In the genomic region with DNA sequence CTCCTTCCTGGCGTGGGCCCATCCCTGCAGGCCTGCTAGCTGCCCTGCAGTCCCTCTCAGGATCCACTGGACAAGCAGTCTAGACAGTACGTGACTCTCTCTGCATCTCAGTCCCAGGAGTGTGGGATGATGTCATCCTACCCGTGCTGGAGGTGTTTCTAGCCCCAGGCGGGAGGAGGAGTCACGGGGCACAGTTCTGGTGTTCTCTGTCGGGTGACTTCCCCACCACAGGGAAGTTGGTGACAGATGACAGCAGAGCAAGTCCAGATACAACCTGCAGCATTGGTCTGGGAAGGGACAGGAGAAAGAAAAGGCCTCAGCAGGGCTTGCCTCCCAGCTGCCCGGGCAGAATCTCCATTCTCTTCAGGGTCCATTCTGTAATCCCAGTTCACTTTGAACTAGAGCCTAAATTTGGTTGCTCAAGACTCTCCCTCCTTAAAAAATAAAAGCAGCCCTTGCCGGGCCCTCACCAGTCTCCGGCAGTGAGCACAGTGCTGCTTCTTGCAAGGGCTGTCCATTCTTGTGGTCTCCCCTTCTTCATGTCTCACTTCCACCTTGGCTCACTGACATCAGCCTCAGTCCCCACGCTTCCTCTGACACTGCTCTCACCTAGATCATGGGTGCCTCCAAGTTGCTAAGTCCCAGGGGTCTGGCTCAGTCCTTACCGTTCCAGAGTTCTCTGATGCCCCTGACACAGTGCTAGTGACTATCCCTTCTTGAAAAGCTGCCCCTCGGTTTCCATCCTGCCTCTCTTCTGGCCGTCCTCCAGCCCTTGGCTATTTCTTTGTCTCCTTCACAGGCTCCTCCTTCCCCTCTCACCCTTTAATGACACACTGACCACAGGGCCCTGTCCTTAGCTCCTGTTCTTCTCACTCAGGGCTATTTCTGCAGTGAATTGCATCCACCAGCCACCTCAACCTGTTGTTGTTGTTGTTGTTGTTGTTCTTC, we compare ENCODE assay signal across 1 cellular context.
TF ChIP-seq lines count a peak whose summit lies in the region.

No MANE protein-coding gene starts in this region.

TF ChIP-seq in HepG2, 621 proteins besides CTCF, POLR2A, EP300 and RAD21 (continued from another document and continues in another):
- TF ChIP-seq, protein P1, sequence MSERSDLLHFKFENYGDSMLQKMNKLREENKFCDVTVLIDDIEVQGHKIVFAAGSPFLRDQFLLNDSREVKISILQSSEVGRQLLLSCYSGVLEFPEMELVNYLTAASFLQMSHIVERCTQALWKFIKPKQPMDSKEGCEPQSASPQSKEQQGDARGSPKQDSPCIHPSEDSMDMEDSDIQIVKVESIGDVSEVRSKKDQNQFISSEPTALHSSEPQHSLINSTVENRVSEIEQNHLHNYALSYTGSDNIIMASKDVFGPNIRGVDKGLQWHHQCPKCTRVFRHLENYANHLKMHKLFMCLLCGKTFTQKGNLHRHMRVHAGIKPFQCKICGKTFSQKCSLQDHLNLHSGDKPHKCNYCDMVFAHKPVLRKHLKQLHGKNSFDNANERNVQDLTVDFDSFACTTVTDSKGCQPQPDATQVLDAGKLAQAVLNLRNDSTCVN (CRISPR knock-in tag; IDR thresholded peaks at IDR 0.05; ENCODE audit: borderline replicate concordance), result peak; percentile 88
- peak; percentile 52; the same call in 1 of the 2 replicates for TF ChIP-seq ZNF709 (CRISPR knock-in tag; IDR thresholded peaks at IDR 0.05)
- TF ChIP-seq, protein P2, sequence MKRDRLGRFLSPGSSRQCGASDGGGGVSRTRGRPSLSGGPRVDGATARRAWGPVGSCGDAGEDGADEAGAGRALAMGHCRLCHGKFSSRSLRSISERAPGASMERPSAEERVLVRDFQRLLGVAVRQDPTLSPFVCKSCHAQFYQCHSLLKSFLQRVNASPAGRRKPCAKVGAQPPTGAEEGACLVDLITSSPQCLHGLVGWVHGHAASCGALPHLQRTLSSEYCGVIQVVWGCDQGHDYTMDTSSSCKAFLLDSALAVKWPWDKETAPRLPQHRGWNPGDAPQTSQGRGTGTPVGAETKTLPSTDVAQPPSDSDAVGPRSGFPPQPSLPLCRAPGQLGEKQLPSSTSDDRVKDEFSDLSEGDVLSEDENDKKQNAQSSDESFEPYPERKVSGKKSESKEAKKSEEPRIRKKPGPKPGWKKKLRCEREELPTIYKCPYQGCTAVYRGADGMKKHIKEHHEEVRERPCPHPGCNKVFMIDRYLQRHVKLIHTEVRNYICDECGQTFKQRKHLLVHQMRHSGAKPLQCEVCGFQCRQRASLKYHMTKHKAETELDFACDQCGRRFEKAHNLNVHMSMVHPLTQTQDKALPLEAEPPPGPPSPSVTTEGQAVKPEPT (CRISPR knock-in tag; IDR thresholded peaks at IDR 0.05; ENCODE audit: low read depth), result 0 out of 2 replicates have a peak, but pooled peaks have one; percentile 30
- no peak for TF ChIP-seq HOXA9 (CRISPR knock-in tag; IDR thresholded peaks at IDR 0.05; ENCODE audit: borderline replicate concordance)
- TF ChIP-seq ZNF235 (CRISPR knock-in tag; IDR thresholded peaks at IDR 0.05; ENCODE audit: borderline replicate concordance), result peak; percentile 53; the same call in 1 of the 2 replicates
- peak; percentile 81 for TF ChIP-seq IRF2 (CRISPR knock-in tag; IDR thresholded peaks at IDR 0.05)
- peak; percentile 96 for TF ChIP-seq RFX5 (IDR thresholded peaks at IDR 0.05; ENCODE audit: low read depth, low read length)
- no peak; the same call in 1 of the 2 replicates for TF ChIP-seq SAFB2 (CRISPR knock-in tag; IDR thresholded peaks at IDR 0.05; ENCODE audit: borderline replicate concordance, low read depth)
- TF ChIP-seq, protein P3, sequence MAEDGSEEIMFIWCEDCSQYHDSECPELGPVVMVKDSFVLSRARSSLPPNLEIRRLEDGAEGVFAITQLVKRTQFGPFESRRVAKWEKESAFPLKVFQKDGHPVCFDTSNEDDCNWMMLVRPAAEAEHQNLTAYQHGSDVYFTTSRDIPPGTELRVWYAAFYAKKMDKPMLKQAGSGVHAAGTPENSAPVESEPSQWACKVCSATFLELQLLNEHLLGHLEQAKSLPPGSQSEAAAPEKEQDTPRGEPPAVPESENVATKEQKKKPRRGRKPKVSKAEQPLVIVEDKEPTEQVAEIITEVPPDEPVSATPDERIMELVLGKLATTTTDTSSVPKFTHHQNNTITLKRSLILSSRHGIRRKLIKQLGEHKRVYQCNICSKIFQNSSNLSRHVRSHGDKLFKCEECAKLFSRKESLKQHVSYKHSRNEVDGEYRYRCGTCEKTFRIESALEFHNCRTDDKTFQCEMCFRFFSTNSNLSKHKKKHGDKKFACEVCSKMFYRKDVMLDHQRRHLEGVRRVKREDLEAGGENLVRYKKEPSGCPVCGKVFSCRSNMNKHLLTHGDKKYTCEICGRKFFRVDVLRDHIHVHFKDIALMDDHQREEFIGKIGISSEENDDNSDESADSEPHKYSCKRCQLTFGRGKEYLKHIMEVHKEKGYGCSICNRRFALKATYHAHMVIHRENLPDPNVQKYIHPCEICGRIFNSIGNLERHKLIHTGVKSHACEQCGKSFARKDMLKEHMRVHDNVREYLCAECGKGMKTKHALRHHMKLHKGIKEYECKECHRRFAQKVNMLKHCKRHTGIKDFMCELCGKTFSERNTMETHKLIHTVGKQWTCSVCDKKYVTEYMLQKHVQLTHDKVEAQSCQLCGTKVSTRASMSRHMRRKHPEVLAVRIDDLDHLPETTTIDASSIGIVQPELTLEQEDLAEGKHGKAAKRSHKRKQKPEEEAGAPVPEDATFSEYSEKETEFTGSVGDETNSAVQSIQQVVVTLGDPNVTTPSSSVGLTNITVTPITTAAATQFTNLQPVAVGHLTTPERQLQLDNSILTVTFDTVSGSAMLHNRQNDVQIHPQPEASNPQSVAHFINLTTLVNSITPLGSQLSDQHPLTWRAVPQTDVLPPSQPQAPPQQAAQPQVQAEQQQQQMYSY (CRISPR knock-in tag; IDR thresholded peaks at IDR 0.05), result no peak
- TF ChIP-seq ZNF335 (CRISPR knock-in tag; IDR thresholded peaks at IDR 0.05), result peak; percentile 78
- TF ChIP-seq NCOA5 (CRISPR knock-in tag; IDR thresholded peaks at IDR 0.05), result no peak
- peak; percentile 82; the same call in 1 of the 2 replicates for TF ChIP-seq MTA1 (CRISPR knock-in tag; IDR thresholded peaks at IDR 0.05; ENCODE audit: borderline replicate concordance)
- TF ChIP-seq, protein P4, sequence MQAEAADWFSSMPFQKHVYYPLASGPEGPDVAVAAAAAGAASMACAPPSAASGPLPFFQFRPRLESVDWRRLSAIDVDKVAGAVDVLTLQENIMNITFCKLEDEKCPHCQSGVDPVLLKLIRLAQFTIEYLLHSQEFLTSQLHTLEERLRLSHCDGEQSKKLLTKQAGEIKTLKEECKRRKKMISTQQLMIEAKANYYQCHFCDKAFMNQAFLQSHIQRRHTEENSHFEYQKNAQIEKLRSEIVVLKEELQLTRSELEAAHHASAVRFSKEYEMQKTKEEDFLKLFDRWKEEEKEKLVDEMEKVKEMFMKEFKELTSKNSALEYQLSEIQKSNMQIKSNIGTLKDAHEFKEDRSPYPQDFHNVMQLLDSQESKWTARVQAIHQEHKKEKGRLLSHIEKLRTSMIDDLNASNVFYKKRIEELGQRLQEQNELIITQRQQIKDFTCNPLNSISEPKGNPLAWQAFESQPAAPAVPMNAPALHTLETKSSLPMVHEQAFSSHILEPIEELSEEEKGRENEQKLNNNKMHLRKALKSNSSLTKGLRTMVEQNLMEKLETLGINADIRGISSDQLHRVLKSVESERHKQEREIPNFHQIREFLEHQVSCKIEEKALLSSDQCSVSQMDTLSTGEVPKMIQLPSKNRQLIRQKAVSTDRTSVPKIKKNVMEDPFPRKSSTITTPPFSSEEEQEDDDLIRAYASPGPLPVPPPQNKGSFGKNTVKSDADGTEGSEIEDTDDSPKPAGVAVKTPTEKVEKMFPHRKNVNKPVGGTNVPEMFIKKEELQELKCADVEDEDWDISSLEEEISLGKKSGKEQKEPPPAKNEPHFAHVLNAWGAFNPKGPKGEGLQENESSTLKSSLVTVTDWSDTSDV (CRISPR knock-in tag; IDR thresholded peaks at IDR 0.05), result no peak
- TF ChIP-seq, protein P5, sequence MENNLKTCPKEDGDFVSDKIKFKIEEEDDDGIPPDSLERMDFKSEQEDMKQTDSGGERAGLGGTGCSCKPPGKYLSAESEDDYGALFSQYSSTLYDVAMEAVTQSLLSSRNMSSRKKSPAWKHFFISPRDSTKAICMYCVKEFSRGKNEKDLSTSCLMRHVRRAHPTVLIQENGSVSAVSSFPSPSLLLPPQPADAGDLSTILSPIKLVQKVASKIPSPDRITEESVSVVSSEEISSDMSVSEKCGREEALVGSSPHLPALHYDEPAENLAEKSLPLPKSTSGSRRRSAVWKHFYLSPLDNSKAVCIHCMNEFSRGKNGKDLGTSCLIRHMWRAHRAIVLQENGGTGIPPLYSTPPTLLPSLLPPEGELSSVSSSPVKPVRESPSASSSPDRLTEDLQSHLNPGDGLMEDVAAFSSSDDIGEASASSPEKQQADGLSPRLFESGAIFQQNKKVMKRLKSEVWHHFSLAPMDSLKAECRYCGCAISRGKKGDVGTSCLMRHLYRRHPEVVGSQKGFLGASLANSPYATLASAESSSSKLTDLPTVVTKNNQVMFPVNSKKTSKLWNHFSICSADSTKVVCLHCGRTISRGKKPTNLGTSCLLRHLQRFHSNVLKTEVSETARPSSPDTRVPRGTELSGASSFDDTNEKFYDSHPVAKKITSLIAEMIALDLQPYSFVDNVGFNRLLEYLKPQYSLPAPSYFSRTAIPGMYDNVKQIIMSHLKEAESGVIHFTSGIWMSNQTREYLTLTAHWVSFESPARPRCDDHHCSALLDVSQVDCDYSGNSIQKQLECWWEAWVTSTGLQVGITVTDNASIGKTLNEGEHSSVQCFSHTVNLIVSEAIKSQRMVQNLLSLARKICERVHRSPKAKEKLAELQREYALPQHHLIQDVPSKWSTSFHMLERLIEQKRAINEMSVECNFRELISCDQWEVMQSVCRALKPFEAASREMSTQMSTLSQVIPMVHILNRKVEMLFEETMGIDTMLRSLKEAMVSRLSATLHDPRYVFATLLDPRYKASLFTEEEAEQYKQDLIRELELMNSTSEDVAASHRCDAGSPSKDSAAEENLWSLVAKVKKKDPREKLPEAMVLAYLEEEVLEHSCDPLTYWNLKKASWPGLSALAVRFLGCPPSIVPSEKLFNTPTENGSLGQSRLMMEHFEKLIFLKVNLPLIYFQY (CRISPR knock-in tag; IDR thresholded peaks at IDR 0.05; ENCODE audit: borderline replicate concordance), result peak; percentile 65; the same call in 1 of the 2 replicates
- peak; percentile 93 for TF ChIP-seq MED1 (CRISPR knock-in tag; IDR thresholded peaks at IDR 0.05)
- TF ChIP-seq, protein P6, sequence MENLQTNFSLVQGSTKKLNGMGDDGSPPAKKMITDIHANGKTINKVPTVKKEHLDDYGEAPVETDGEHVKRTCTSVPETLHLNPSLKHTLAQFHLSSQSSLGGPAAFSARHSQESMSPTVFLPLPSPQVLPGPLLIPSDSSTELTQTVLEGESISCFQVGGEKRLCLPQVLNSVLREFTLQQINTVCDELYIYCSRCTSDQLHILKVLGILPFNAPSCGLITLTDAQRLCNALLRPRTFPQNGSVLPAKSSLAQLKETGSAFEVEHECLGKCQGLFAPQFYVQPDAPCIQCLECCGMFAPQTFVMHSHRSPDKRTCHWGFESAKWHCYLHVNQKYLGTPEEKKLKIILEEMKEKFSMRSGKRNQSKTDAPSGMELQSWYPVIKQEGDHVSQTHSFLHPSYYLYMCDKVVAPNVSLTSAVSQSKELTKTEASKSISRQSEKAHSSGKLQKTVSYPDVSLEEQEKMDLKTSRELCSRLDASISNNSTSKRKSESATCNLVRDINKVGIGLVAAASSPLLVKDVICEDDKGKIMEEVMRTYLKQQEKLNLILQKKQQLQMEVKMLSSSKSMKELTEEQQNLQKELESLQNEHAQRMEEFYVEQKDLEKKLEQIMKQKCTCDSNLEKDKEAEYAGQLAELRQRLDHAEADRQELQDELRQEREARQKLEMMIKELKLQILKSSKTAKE (CRISPR knock-in tag; IDR thresholded peaks at IDR 0.05; ENCODE audit: borderline replicate concordance), result peak; percentile 99
- TF ChIP-seq ERF (CRISPR knock-in tag; IDR thresholded peaks at IDR 0.05), result peak; percentile 84
- TF ChIP-seq SALL1 (CRISPR knock-in tag; IDR thresholded peaks at IDR 0.05), result peak; percentile 64
- TF ChIP-seq, protein P7, sequence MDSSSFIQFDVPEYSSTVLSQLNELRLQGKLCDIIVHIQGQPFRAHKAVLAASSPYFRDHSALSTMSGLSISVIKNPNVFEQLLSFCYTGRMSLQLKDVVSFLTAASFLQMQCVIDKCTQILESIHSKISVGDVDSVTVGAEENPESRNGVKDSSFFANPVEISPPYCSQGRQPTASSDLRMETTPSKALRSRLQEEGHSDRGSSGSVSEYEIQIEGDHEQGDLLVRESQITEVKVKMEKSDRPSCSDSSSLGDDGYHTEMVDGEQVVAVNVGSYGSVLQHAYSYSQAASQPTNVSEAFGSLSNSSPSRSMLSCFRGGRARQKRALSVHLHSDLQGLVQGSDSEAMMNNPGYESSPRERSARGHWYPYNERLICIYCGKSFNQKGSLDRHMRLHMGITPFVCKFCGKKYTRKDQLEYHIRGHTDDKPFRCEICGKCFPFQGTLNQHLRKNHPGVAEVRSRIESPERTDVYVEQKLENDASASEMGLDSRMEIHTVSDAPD (CRISPR knock-in tag; IDR thresholded peaks at IDR 0.05), result peak; percentile 28; the same call in 1 of the 2 replicates
- peak; percentile 91 for TF ChIP-seq ZFX (CRISPR knock-in tag; IDR thresholded peaks at IDR 0.05; ENCODE audit: low read depth)
- TF ChIP-seq MEIS1 (CRISPR knock-in tag; IDR thresholded peaks at IDR 0.05; ENCODE audit: borderline replicate concordance), result 0 out of 2 replicates have a peak, but pooled peaks have one; percentile 89
- no peak for TF ChIP-seq ZNF101 (CRISPR knock-in tag; IDR thresholded peaks at IDR 0.05; ENCODE audit: borderline replicate concordance, low read depth)
- TF ChIP-seq, protein P8, sequence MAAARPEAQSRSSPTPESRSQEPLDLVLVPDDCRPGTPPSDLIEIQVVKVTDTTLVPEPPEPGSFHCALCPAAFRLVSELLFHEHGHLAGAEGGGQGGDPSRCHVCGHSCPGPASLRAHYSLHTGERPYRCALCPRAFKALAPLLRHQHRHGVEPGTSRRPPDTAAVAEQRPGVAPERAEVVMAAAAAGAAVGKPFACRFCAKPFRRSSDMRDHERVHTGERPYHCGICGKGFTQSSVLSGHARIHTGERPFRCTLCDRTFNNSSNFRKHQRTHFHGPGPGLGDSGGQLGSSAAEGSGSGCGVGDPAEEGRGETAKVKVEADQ (CRISPR knock-in tag; IDR thresholded peaks at IDR 0.05; ENCODE audit: borderline replicate concordance), result no peak
- no peak; the same call in 1 of the 2 replicates for TF ChIP-seq YEATS4 (CRISPR knock-in tag; IDR thresholded peaks at IDR 0.05; ENCODE audit: borderline replicate concordance)
- TF ChIP-seq ZNF282 (IDR thresholded peaks at IDR 0.05; ENCODE audit: partially characterized antibody), result no peak
- 0 out of 2 replicates have a peak, but pooled peaks have one; percentile 28 for TF ChIP-seq MIER2 (CRISPR knock-in tag; IDR thresholded peaks at IDR 0.05)
- peak; percentile 40 for TF ChIP-seq ZNF883 (CRISPR knock-in tag; IDR thresholded peaks at IDR 0.05; ENCODE audit: not compliant biosample characterization)
- peak; percentile 75 for TF ChIP-seq POGZ (CRISPR knock-in tag; IDR thresholded peaks at IDR 0.05)
- peak; percentile 61; the same call in 1 of the 2 replicates for TF ChIP-seq ZFY (CRISPR knock-in tag; IDR thresholded peaks at IDR 0.05)
- 0 out of 2 replicates have a peak, but pooled peaks have one; percentile 9 for TF ChIP-seq ZIK1 (CRISPR knock-in tag; IDR thresholded peaks at IDR 0.05; ENCODE audit: borderline replicate concordance, low read depth)
- TF ChIP-seq ZNF230 (CRISPR knock-in tag; IDR thresholded peaks at IDR 0.05), result 0 out of 2 replicates have a peak, but pooled peaks have one; percentile 69
- peak; percentile 48; the same call in 1 of the 2 replicates for TF ChIP-seq ZNF891 (CRISPR knock-in tag; IDR thresholded peaks at IDR 0.05)
- peak; percentile 48 for TF ChIP-seq XRCC5 (optimal IDR thresholded peaks at IDR 0.05; ENCODE audit: low read length)
- peak; percentile 94 for TF ChIP-seq ARNTL (CRISPR knock-in tag; IDR thresholded peaks at IDR 0.05)
- peak; percentile 96 for TF ChIP-seq ATF7 (IDR thresholded peaks at IDR 0.05)
- TF ChIP-seq ATF7 (CRISPR knock-in tag; IDR thresholded peaks at IDR 0.05), result peak; percentile 99
- peak; percentile 22; the same call in 1 of the 2 replicates for TF ChIP-seq ZMYM4 (CRISPR knock-in tag; IDR thresholded peaks at IDR 0.05)
- no peak for TF ChIP-seq IRX3 (CRISPR knock-in tag; IDR thresholded peaks at IDR 0.05; ENCODE audit: borderline replicate concordance, low read depth)
